In the genomic region with DNA sequence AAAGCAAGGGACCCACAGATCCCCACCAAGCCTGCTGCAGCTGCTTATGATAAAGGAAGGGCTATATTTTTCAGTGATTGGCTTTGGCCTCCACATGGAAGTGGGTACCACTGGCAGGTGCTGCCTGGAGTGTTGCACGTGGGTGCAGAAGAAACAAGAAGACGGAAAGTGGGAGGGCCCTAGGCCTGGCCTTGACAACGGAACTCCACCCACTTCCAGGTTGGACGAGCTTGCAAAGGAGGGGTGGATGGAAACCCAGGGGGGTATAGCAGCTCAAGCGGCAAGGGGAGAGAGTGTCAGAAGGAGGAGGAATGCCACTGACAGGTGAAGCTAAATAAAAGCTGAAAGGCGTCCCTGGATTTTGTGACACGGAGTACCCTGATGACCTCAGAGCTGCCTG, we compare ENCODE assay signal across 18 cellular contexts. TPM values are rescaled to one million over a fixed set of nuclear protein-coding genes. Genes with fewer than 3 reads are reported as not detected.
DNase-seq lines count a peak whose midpoint lies in the region; ATAC-seq and TF ChIP-seq lines count a peak whose summit lies in the region.
"Had no signal": no experiment of that assay in that cellular context is flagged by ENCODE, and none has a peak within 500 bp of the region (broad histone marks: within the 10 kb centered on the region; RNA-seq: fewer than 3 reads in every experiment).

No MANE protein-coding gene starts in this region.

- peaks cover 100% of the 10 kb centered on the region for H3K36me3 Mint-ChIP-seq in activated T-cell treated with anti-CD3 and anti-CD28 coated beads, Interleukin-2, amount 50 U/mL, for 24 hours (ENCODE audit: low read depth)
- H3K36me3 Mint-ChIP-seq in activated T-cell treated with anti-CD3 and anti-CD28 coated beads, Interleukin-2, amount 50 U/mL, for 4 hours (ENCODE audit: insufficient read depth), result peaks cover 69% of the 10 kb centered on the region
- H3K36me3 Mint-ChIP-seq in WTC11, result peaks cover 60% of the 10 kb centered on the region

- no peak overlapping the region for H3K4me3 Mint-ChIP-seq in activated T-cell treated with anti-CD3 and anti-CD28 coated beads, Interleukin-2, amount 50 U/mL, for 24 hours
- H3K4me3 Mint-ChIP-seq in activated T-cell treated with anti-CD3 and anti-CD28 coated beads, Interleukin-2, amount 50 U/mL, for 4 hours, result no peak overlapping the region
- no peak overlapping the region for H3K4me3 Mint-ChIP-seq in WTC11
- H3K4me3 Mint-ChIP-seq: CD4-positive, alpha-beta memory T cell; HFFc6 had no signal

- no peak for ATAC-seq in activated T-cell treated with anti-CD3 and anti-CD28 coated beads, Interleukin-2, amount 50 U/mL, for 4 hours
- ATAC-seq in WTC11, result peak; percentile 17
- no peak for ATAC-seq in GM19467 (IDR thresholded peaks at IDR 0.05; ENCODE audit: unreplicated experiment)
- ATAC-seq: SK-N-SH treated with all-trans-retinoic acid at 6 μM for 48 hours had no signal

- peaks cover 3% of the 10 kb centered on the region for H3K4me1 Mint-ChIP-seq in activated T-cell treated with anti-CD3 and anti-CD28 coated beads, Interleukin-2, amount 50 U/mL, for 24 hours (ENCODE audit: low read depth)
- H3K4me1 Mint-ChIP-seq in activated T-cell treated with anti-CD3 and anti-CD28 coated beads, Interleukin-2, amount 50 U/mL, for 4 hours (ENCODE audit: low read depth), result peaks cover 4% of the 10 kb centered on the region
- peaks cover 13% of the 10 kb centered on the region for H3K4me1 Mint-ChIP-seq in WTC11

- peak; percentile 16 for DNase-seq in activated T-cell treated with anti-CD3 and anti-CD28 coated beads, Interleukin-2, amount 50 U/mL, for 24 hours
- DNase-seq in activated T-cell treated with anti-CD3 and anti-CD28 coated beads, Interleukin-2, amount 50 U/mL, for 4 hours, result no peak
- DNase-seq in ELF-1 (ENCODE audit: low read depth, low spot score) (peak; percentile 11), WTC11 (ENCODE audit: low spot score) (no peak), left kidney (ENCODE audit: low read depth, low spot score) (peak; percentile 46), OCI-M2 (lab: John Stamatoyannopoulos, UW; ENCODE audit: unreplicated experiment) (no peak), mucosa of gallbladder (ENCODE audit: low spot score) (no peak)
- DNase-seq: BE2C; CD4-positive, alpha-beta memory T cell; HFFc6; Karpas-422; NCI-H1694 treated with DMSO at 0.1 percent for 48 hours; NCI-H345; NCI-H524 treated with DMSO at 0.1 percent for 48 hours; PC-9; SIG-M5 had no signal

- CTCF ChIA-PET in WTC11 (lab: Charles Lee), result interaction anchor here (0.7 to 1.0 kb wide), 2 partner anchors 20 to 74 kb away, joined by 3 to 5 read pairs; a partner anchor contains a TSS

- peak overlapping the region; percentile 16 for H3K27ac Mint-ChIP-seq in activated T-cell treated with anti-CD3 and anti-CD28 coated beads, Interleukin-2, amount 50 U/mL, for 24 hours
- peak overlapping the region; percentile 27; the same call in 1 of the 2 replicates for H3K27ac Mint-ChIP-seq in WTC11
- H3K27ac Mint-ChIP-seq: HFFc6 had no signal

- H3K9me3 Mint-ChIP-seq in activated T-cell treated with anti-CD3 and anti-CD28 coated beads, Interleukin-2, amount 50 U/mL, for 24 hours, result peaks cover under 1% of the 10 kb centered on the region
- H3K9me3 Mint-ChIP-seq in activated T-cell treated with anti-CD3 and anti-CD28 coated beads, Interleukin-2, amount 50 U/mL, for 4 hours, result peaks cover 5% of the 10 kb centered on the region
- H3K9me3 Mint-ChIP-seq in WTC11, result peaks cover 7% of the 10 kb centered on the region

- H3K27me3 Mint-ChIP-seq in activated T-cell treated with anti-CD3 and anti-CD28 coated beads, Interleukin-2, amount 50 U/mL, for 24 hours, result no peaks in the 10 kb centered on the region
- no peaks in the 10 kb centered on the region for H3K27me3 Mint-ChIP-seq in activated T-cell treated with anti-CD3 and anti-CD28 coated beads, Interleukin-2, amount 50 U/mL, for 4 hours (ENCODE audit: low read depth)
- H3K27me3 Mint-ChIP-seq in WTC11 (ENCODE audit: low read depth), result no peaks in the 10 kb centered on the region
- H3K27me3 Mint-ChIP-seq: CD4-positive, alpha-beta memory T cell had no signal

- POLR2A ChIA-PET in WTC11 (lab: Charles Lee), result no interaction called here

- TF ChIP-seq CTCF in WTC11 (IDR thresholded peaks at IDR 0.05), result no peak

TF ChIP-seq in WTC11, 78 proteins besides CTCF, POLR2A, EP300 and RAD21:
- TF ChIP-seq ELF4 (CRISPR knock-in tag; IDR thresholded peaks at IDR 0.05; ENCODE audit: low read depth), result no peak
- TF ChIP-seq, protein P1, sequence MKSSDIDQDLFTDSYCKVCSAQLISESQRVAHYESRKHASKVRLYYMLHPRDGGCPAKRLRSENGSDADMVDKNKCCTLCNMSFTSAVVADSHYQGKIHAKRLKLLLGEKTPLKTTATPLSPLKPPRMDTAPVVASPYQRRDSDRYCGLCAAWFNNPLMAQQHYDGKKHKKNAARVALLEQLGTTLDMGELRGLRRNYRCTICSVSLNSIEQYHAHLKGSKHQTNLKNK (CRISPR knock-in tag; IDR thresholded peaks at IDR 0.05), result no peak
TF ChIP-seq in WTC11: peak in this region for 0.

RNA-seq across cellular contexts. Expression of a gene that starts 20.3 kb away (rescaled TPM):
- 10 to 100 TPM; 52.4 to 66.7 (median 61.2) TPM for total RNA-seq in activated T-cell treated with anti-CD3 and anti-CD28 coated beads, Interleukin-2, amount 50 U/mL, for 4 hours
- 36.6 to 49.0 TPM (median 38.9 TPM) in 3 replicates for total RNA-seq in WTC11 (2021)
- 94.4 TPM for total RNA-seq in mucosa of gallbladder

RNA-seq across cellular contexts. Expression of a gene that starts 59.6 kb away (rescaled TPM):
- 10 to 100 TPM; 30.1 to 37.4 (median 33.3) TPM for total RNA-seq in activated T-cell treated with anti-CD3 and anti-CD28 coated beads, Interleukin-2, amount 50 U/mL, for 4 hours
- 8.5 to 9.4 TPM (median 9.3 TPM) in 3 replicates for total RNA-seq in WTC11 (2021)
- total RNA-seq in mucosa of gallbladder, result 23.0 TPM

RNA-seq across cellular contexts. Expression of a gene that starts 59.8 kb away (rescaled TPM):
- 1 to 10 TPM; 2.0 to 2.3 (median 2.2) TPM for total RNA-seq in activated T-cell treated with anti-CD3 and anti-CD28 coated beads, Interleukin-2, amount 50 U/mL, for 4 hours
- total RNA-seq in WTC11 (2021) (3.0 to 3.4 TPM (median 3.3 TPM) in 3 replicates), mucosa of gallbladder (5.1 TPM)

Comparison
In these comparisons a context has a peak if more than half of its experiments do, and no peak if none do; other contexts are left out.
1. DNase-seq: peak in activated T-cell treated with anti-CD3 and anti-CD28 coated beads, Interleukin-2, amount 50 U/mL, for 24 hours (single experiment), ELF-1 (single experiment) and left kidney (single experiment); none in activated T-cell treated with anti-CD3 and anti-CD28 coated beads, Interleukin-2, amount 50 U/mL, for 4 hours (single experiment), WTC11 (single experiment), OCI-M2 (single experiment) and mucosa of gallbladder (single experiment).